Comparison of ENCODE assay signal across 1 cellular context in the genomic region with DNA sequence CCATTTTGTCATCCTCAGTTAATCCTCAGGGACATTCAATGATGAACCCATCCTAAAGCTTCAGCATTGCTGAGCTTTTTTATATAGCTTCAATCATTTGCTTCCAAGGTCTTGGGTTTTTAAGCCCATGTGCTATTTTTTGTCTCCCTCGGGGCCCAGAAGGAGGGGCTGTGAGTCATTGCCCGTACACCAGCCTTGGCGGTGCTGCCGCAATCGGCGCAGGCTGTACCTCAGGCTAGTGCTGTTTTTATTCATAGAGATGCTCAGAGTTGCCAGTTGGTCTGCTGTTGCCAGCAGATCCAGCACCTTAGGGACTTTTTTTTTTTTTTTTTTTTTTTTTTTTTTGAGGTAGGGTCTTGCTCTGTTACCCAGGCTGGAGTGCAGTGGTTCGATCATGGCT.
A peak's percentile ranks its signal among the peaks of the same experiment; 100 is the strongest.
TF ChIP-seq lines count a peak whose summit lies in the region.

No MANE protein-coding gene starts in this region.

TF ChIP-seq in GM12878, 131 proteins besides CTCF, POLR2A, EP300 and RAD21:
- TF ChIP-seq NR2F1 (conservative IDR thresholded peaks at IDR 0.05) (no peak), JUNB (IDR thresholded peaks at IDR 0.05) (0 out of 2 replicates have a peak, but pooled peaks have one; percentile 6), MEF2B (IDR thresholded peaks at IDR 0.05; ENCODE audit: partially characterized antibody, poor library complexity, severe bottlenecking) (peak; percentile 24)
